ENCODE assay signal across 1 cellular context in the genomic region with DNA sequence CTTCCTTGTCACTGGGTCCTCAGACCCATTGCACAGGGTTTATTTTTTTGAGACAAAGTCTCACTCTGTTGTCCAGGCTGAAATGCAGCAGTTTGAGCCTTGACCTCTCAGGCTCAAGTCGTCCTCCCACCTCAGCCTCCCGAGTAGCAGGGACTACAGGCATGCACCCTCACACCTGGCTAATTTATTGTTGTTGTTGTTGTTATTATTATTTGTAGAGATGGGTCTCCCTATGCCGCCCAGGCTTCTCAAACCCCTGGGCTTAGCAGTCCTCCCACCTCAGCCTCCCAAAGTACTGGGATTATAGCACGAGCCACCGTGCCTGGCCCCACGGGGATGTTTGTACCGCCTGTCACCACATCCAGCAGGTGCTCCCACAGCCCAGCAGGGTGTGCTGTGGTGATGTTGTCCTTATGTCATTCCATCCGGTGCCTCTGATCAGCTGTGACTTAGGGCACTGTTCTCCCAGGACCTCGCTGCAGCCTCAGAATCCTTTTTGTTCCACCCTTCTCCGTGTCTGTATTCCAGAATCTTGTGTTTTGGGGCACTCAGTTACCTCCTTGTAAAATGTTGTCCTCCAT.
A peak's percentile ranks its signal among the peaks of the same experiment; 100 is the strongest.
TF ChIP-seq lines count a peak whose summit lies in the region.

No MANE protein-coding gene starts in this region.

TF ChIP-seq in HepG2, 621 proteins besides CTCF, POLR2A, EP300 and RAD21 (continued from another document and continues in another):
- TF ChIP-seq, protein P1, sequence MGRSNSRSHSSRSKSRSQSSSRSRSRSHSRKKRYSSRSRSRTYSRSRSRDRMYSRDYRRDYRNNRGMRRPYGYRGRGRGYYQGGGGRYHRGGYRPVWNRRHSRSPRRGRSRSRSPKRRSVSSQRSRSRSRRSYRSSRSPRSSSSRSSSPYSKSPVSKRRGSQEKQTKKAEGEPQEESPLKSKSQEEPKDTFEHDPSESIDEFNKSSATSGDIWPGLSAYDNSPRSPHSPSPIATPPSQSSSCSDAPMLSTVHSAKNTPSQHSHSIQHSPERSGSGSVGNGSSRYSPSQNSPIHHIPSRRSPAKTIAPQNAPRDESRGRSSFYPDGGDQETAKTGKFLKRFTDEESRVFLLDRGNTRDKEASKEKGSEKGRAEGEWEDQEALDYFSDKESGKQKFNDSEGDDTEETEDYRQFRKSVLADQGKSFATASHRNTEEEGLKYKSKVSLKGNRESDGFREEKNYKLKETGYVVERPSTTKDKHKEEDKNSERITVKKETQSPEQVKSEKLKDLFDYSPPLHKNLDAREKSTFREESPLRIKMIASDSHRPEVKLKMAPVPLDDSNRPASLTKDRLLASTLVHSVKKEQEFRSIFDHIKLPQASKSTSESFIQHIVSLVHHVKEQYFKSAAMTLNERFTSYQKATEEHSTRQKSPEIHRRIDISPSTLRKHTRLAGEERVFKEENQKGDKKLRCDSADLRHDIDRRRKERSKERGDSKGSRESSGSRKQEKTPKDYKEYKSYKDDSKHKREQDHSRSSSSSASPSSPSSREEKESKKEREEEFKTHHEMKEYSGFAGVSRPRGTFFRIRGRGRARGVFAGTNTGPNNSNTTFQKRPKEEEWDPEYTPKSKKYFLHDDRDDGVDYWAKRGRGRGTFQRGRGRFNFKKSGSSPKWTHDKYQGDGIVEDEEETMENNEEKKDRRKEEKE (IDR thresholded peaks at IDR 0.05): no peak
- TF ChIP-seq NRL (CRISPR knock-in tag; IDR thresholded peaks at IDR 0.05; ENCODE audit: borderline replicate concordance) (no peak), ZNF788 (CRISPR knock-in tag; IDR thresholded peaks at IDR 0.05; ENCODE audit: borderline replicate concordance) (peak; percentile 50; the same call in 1 of the 2 replicates), ZNF263 (CRISPR knock-in tag; IDR thresholded peaks at IDR 0.05) (peak; percentile 86), TAF15 (IDR thresholded peaks at IDR 0.05; ENCODE audit: low read depth, low read length, poor library complexity, severe bottlenecking) (no peak), RXRB (CRISPR knock-in tag; IDR thresholded peaks at IDR 0.05; ENCODE audit: borderline replicate concordance) (peak; percentile 72), MEIS2 (CRISPR knock-in tag; IDR thresholded peaks at IDR 0.05) (no peak), ZSCAN29 (CRISPR knock-in tag; conservative IDR thresholded peaks at IDR 0.05) (no peak), GATAD2A (CRISPR knock-in tag; IDR thresholded peaks at IDR 0.05) (peak; percentile 25; the same call in 1 of the 2 replicates), ZNF24 (IDR thresholded peaks at IDR 0.05) (no peak), ZNF446 (CRISPR knock-in tag; IDR thresholded peaks at IDR 0.05) (no peak), DPF2 (CRISPR knock-in tag; IDR thresholded peaks at IDR 0.05; ENCODE audit: borderline replicate concordance, low read depth) (no peak), KDM4B (CRISPR knock-in tag; IDR thresholded peaks at IDR 0.05) (no peak), MAF1 (CRISPR knock-in tag; IDR thresholded peaks at IDR 0.05; ENCODE audit: borderline replicate concordance) (no peak), MAFG (CRISPR knock-in tag; IDR thresholded peaks at IDR 0.05) (no peak), RARG (CRISPR knock-in tag; IDR thresholded peaks at IDR 0.05; ENCODE audit: low read depth) (no peak), NFKBIZ (CRISPR knock-in tag; IDR thresholded peaks at IDR 0.05) (no peak), RBM39 (IDR thresholded peaks at IDR 0.05; ENCODE audit: low read depth, low read length, poor library complexity, severe bottlenecking) (no peak), ZZZ3 (CRISPR knock-in tag; IDR thresholded peaks at IDR 0.05; ENCODE audit: borderline replicate concordance) (no peak), FOXP1 (IDR thresholded peaks at IDR 0.05) (no peak; the same call in 1 of the 2 replicates), FOXP1 (CRISPR knock-in tag; IDR thresholded peaks at IDR 0.05) (0 out of 2 replicates have a peak, but pooled peaks have one; percentile 17), ZNF510 (CRISPR knock-in tag; IDR thresholded peaks at IDR 0.05; ENCODE audit: low read depth) (no peak), HHEX (CRISPR knock-in tag; IDR thresholded peaks at IDR 0.05) (no peak), ZSCAN20 (CRISPR knock-in tag; IDR thresholded peaks at IDR 0.05; ENCODE audit: borderline replicate concordance) (no peak), ASH2L (IDR thresholded peaks at IDR 0.05; ENCODE audit: insufficient read length, low read depth, low read length) (no peak), CHD4 (IDR thresholded peaks at IDR 0.05; ENCODE audit: borderline replicate concordance, low read length) (no peak), RXRA (CRISPR knock-in tag; IDR thresholded peaks at IDR 0.05) (peak; percentile 74), ZNF546 (CRISPR knock-in tag; conservative IDR thresholded peaks at IDR 0.05) (no peak), MZF1 (CRISPR knock-in tag; IDR thresholded peaks at IDR 0.05; ENCODE audit: borderline replicate concordance) (no peak), JARID2 (CRISPR knock-in tag; IDR thresholded peaks at IDR 0.05; ENCODE audit: insufficient replicate concordance) (no peak), SCMH1 (CRISPR knock-in tag; IDR thresholded peaks at IDR 0.05; ENCODE audit: borderline replicate concordance) (no peak), PHF20 (CRISPR knock-in tag; IDR thresholded peaks at IDR 0.05) (no peak), ZNF746 (CRISPR knock-in tag; IDR thresholded peaks at IDR 0.05) (no peak), SALL1 (CRISPR knock-in tag; IDR thresholded peaks at IDR 0.05) (peak; percentile 82), FOXM1 (CRISPR knock-in tag; IDR thresholded peaks at IDR 0.05) (no peak), ZKSCAN1 (IDR thresholded peaks at IDR 0.05; ENCODE audit: low read length) (no peak), XBP1 (CRISPR knock-in tag; IDR thresholded peaks at IDR 0.05) (no peak), RARA (CRISPR knock-in tag; IDR thresholded peaks at IDR 0.05) (peak; percentile 42; the same call in 1 of the 2 replicates), ZNF614 (CRISPR knock-in tag; IDR thresholded peaks at IDR 0.05; ENCODE audit: borderline replicate concordance) (no peak; the same call in 1 of the 2 replicates), SRY (CRISPR knock-in tag; IDR thresholded peaks at IDR 0.05) (no peak), CEBPB (IDR thresholded peaks at IDR 0.05; ENCODE audit: borderline replicate concordance, low read depth, low read length) (no peak), RFX3 (CRISPR knock-in tag; IDR thresholded peaks at IDR 0.05) (no peak), ZBTB1 (CRISPR knock-in tag; IDR thresholded peaks at IDR 0.05; ENCODE audit: borderline replicate concordance) (no peak)
- TF ChIP-seq, protein P2, sequence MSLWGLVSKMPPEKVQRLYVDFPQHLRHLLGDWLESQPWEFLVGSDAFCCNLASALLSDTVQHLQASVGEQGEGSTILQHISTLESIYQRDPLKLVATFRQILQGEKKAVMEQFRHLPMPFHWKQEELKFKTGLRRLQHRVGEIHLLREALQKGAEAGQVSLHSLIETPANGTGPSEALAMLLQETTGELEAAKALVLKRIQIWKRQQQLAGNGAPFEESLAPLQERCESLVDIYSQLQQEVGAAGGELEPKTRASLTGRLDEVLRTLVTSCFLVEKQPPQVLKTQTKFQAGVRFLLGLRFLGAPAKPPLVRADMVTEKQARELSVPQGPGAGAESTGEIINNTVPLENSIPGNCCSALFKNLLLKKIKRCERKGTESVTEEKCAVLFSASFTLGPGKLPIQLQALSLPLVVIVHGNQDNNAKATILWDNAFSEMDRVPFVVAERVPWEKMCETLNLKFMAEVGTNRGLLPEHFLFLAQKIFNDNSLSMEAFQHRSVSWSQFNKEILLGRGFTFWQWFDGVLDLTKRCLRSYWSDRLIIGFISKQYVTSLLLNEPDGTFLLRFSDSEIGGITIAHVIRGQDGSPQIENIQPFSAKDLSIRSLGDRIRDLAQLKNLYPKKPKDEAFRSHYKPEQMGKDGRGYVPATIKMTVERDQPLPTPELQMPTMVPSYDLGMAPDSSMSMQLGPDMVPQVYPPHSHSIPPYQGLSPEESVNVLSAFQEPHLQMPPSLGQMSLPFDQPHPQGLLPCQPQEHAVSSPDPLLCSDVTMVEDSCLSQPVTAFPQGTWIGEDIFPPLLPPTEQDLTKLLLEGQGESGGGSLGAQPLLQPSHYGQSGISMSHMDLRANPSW (CRISPR knock-in tag; IDR thresholded peaks at IDR 0.05; ENCODE audit: borderline replicate concordance): no peak
- TF ChIP-seq, protein P3, sequence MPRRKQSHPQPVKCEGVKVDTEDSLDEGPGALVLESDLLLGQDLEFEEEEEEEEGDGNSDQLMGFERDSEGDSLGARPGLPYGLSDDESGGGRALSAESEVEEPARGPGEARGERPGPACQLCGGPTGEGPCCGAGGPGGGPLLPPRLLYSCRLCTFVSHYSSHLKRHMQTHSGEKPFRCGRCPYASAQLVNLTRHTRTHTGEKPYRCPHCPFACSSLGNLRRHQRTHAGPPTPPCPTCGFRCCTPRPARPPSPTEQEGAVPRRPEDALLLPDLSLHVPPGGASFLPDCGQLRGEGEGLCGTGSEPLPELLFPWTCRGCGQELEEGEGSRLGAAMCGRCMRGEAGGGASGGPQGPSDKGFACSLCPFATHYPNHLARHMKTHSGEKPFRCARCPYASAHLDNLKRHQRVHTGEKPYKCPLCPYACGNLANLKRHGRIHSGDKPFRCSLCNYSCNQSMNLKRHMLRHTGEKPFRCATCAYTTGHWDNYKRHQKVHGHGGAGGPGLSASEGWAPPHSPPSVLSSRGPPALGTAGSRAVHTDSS (CRISPR knock-in tag; conservative IDR thresholded peaks at IDR 0.05): no peak
- TF ChIP-seq, protein P4, sequence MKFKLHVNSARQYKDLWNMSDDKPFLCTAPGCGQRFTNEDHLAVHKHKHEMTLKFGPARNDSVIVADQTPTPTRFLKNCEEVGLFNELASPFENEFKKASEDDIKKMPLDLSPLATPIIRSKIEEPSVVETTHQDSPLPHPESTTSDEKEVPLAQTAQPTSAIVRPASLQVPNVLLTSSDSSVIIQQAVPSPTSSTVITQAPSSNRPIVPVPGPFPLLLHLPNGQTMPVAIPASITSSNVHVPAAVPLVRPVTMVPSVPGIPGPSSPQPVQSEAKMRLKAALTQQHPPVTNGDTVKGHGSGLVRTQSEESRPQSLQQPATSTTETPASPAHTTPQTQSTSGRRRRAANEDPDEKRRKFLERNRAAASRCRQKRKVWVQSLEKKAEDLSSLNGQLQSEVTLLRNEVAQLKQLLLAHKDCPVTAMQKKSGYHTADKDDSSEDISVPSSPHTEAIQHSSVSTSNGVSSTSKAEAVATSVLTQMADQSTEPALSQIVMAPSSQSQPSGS (CRISPR knock-in tag; IDR thresholded peaks at IDR 0.05): no peak
- TF ChIP-seq, protein P5, sequence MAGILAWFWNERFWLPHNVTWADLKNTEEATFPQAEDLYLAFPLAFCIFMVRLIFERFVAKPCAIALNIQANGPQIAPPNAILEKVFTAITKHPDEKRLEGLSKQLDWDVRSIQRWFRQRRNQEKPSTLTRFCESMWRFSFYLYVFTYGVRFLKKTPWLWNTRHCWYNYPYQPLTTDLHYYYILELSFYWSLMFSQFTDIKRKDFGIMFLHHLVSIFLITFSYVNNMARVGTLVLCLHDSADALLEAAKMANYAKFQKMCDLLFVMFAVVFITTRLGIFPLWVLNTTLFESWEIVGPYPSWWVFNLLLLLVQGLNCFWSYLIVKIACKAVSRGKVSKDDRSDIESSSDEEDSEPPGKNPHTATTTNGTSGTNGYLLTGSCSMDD (CRISPR knock-in tag; IDR thresholded peaks at IDR 0.05): no peak
- TF ChIP-seq, protein P6, sequence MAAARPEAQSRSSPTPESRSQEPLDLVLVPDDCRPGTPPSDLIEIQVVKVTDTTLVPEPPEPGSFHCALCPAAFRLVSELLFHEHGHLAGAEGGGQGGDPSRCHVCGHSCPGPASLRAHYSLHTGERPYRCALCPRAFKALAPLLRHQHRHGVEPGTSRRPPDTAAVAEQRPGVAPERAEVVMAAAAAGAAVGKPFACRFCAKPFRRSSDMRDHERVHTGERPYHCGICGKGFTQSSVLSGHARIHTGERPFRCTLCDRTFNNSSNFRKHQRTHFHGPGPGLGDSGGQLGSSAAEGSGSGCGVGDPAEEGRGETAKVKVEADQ (CRISPR knock-in tag; IDR thresholded peaks at IDR 0.05; ENCODE audit: borderline replicate concordance): no peak
- TF ChIP-seq, protein P7, sequence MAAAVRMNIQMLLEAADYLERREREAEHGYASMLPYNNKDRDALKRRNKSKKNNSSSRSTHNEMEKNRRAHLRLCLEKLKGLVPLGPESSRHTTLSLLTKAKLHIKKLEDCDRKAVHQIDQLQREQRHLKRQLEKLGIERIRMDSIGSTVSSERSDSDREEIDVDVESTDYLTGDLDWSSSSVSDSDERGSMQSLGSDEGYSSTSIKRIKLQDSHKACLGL (CRISPR knock-in tag; IDR thresholded peaks at IDR 0.05): no peak
- TF ChIP-seq, protein P8, sequence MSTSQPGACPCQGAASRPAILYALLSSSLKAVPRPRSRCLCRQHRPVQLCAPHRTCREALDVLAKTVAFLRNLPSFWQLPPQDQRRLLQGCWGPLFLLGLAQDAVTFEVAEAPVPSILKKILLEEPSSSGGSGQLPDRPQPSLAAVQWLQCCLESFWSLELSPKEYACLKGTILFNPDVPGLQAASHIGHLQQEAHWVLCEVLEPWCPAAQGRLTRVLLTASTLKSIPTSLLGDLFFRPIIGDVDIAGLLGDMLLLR (CRISPR knock-in tag; IDR thresholded peaks at IDR 0.05): no peak
- TF ChIP-seq, protein P9, sequence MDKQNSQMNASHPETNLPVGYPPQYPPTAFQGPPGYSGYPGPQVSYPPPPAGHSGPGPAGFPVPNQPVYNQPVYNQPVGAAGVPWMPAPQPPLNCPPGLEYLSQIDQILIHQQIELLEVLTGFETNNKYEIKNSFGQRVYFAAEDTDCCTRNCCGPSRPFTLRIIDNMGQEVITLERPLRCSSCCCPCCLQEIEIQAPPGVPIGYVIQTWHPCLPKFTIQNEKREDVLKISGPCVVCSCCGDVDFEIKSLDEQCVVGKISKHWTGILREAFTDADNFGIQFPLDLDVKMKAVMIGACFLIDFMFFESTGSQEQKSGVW (CRISPR knock-in tag; IDR thresholded peaks at IDR 0.05; ENCODE audit: borderline replicate concordance): no peak
- TF ChIP-seq, protein P10, sequence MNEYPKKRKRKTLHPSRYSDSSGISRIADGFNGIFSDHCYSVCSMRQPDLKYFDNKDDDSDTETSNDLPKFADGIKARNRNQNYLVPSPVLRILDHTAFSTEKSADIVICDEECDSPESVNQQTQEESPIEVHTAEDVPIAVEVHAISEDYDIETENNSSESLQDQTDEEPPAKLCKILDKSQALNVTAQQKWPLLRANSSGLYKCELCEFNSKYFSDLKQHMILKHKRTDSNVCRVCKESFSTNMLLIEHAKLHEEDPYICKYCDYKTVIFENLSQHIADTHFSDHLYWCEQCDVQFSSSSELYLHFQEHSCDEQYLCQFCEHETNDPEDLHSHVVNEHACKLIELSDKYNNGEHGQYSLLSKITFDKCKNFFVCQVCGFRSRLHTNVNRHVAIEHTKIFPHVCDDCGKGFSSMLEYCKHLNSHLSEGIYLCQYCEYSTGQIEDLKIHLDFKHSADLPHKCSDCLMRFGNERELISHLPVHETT (CRISPR knock-in tag; conservative IDR thresholded peaks at IDR 0.05): no peak
- TF ChIP-seq, protein P11, sequence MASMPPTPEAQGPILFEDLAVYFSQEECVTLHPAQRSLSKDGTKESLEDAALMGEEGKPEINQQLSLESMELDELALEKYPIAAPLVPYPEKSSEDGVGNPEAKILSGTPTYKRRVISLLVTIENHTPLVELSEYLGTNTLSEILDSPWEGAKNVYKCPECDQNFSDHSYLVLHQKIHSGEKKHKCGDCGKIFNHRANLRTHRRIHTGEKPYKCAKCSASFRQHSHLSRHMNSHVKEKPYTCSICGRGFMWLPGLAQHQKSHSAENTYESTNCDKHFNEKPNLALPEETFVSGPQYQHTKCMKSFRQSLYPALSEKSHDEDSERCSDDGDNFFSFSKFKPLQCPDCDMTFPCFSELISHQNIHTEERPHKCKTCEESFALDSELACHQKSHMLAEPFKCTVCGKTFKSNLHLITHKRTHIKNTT (CRISPR knock-in tag; IDR thresholded peaks at IDR 0.05): no peak
